In genomic region chr2:51810197-51810596, GRCh38 we compare ENCODE assay signal across 34 cellular contexts.
"Had no signal": no experiment of that assay in that cellular context is flagged by ENCODE, and none has a peak within 500 bp of the region (broad histone marks: within the 10 kb centered on the region; RNA-seq: fewer than 3 reads in every experiment).

No MANE protein-coding gene starts in this region.

- H3K27me3 Mint-ChIP-seq: activated CD4-positive, alpha-beta memory T cell treated with anti-CD3 and anti-CD28 coated beads, Interleukin-2, amount 10 ng/mL, durations not matched to agents 7 days and 5 days; activated CD4-positive, alpha-beta T cell treated with anti-CD3 and anti-CD28 coated beads for 36 hours; activated CD4-positive, alpha-beta T cell treated with anti-CD3 and anti-CD28 coated beads, Interleukin-2, amount 10 ng/mL, durations not matched to agents 7 days and 5 days; activated CD8-positive, alpha-beta memory T cell treated with anti-CD3 and anti-CD28 coated beads, Interleukin-2, amount 10 ng/mL, durations not matched to agents 7 days and 5 days; activated naive CD4-positive, alpha-beta T cell treated with anti-CD3 and anti-CD28 coated beads, Interleukin-2, amount 10 ng/mL, durations not matched to agents 7 days and 5 days; activated naive CD8-positive, alpha-beta T cell treated with anti-CD3 and anti-CD28 coated beads for 36 hours; activated T-cell treated with anti-CD3 and anti-CD28 coated beads, Interleukin-2, amount 50 U/mL, for 24 hours had no signal

- H3K4me3 Mint-ChIP-seq: activated CD4-positive, alpha-beta memory T cell treated with anti-CD3 and anti-CD28 coated beads, Interleukin-2, amount 10 ng/mL, durations not matched to agents 7 days and 5 days; activated CD4-positive, alpha-beta T cell treated with anti-CD3 and anti-CD28 coated beads for 36 hours; activated CD4-positive, alpha-beta T cell treated with anti-CD3 and anti-CD28 coated beads, Interleukin-2, amount 10 ng/mL, durations not matched to agents 7 days and 5 days; activated CD8-positive, alpha-beta memory T cell treated with anti-CD3 and anti-CD28 coated beads, Interleukin-2, amount 10 ng/mL, durations not matched to agents 7 days and 5 days; activated CD8-positive, alpha-beta T cell treated with anti-CD3 and anti-CD28 coated beads, Interleukin-2, amount 10 ng/mL, durations not matched to agents 7 days and 5 days; activated naive CD4-positive, alpha-beta T cell treated with anti-CD3 and anti-CD28 coated beads, Interleukin-2, amount 10 ng/mL, durations not matched to agents 7 days and 5 days; activated naive CD8-positive, alpha-beta T cell treated with anti-CD3 and anti-CD28 coated beads for 36 hours; activated T-cell treated with anti-CD3 and anti-CD28 coated beads, Interleukin-2, amount 50 U/mL, for 24 hours; T-helper 1 cell treated with Interleukin-12 subunit alpha and Interleukin-12 subunit beta and Interleukin-4 antibody, amounts not matched to agents 30 μg/mL and 1 μg/mL, for 36 hours; T-helper 2 cell treated with Interferon-gamma antibody and Interleukin-4, amounts not matched to agents 5 μg/mL and 100 μg/mL, for 36 hours had no signal

- H3K27ac ChIP-seq: adrenal gland, body of pancreas, brain microvascular endothelial cell, breast epithelium, VCaP had no signal

- H3K4me3 ChIP-seq: adrenal gland, body of pancreas, breast epithelium had no signal

- H3K4me1 Mint-ChIP-seq: activated CD4-positive, alpha-beta memory T cell treated with anti-CD3 and anti-CD28 coated beads, Interleukin-2, amount 10 ng/mL, durations not matched to agents 7 days and 5 days; activated CD4-positive, alpha-beta T cell treated with anti-CD3 and anti-CD28 coated beads for 36 hours; activated CD4-positive, alpha-beta T cell treated with anti-CD3 and anti-CD28 coated beads, Interleukin-2, amount 10 ng/mL, durations not matched to agents 7 days and 5 days; activated CD8-positive, alpha-beta memory T cell treated with anti-CD3 and anti-CD28 coated beads, Interleukin-2, amount 10 ng/mL, durations not matched to agents 7 days and 5 days; activated naive CD4-positive, alpha-beta T cell treated with anti-CD3 and anti-CD28 coated beads, Interleukin-2, amount 10 ng/mL, durations not matched to agents 7 days and 5 days; activated naive CD8-positive, alpha-beta T cell treated with anti-CD3 and anti-CD28 coated beads for 36 hours had no signal

- H3K27ac Mint-ChIP-seq: activated CD4-positive, alpha-beta memory T cell treated with anti-CD3 and anti-CD28 coated beads, Interleukin-2, amount 10 ng/mL, durations not matched to agents 7 days and 5 days; activated CD4-positive, alpha-beta T cell treated with anti-CD3 and anti-CD28 coated beads for 36 hours; activated CD4-positive, alpha-beta T cell treated with anti-CD3 and anti-CD28 coated beads, Interleukin-2, amount 10 ng/mL, durations not matched to agents 7 days and 5 days; activated CD8-positive, alpha-beta memory T cell treated with anti-CD3 and anti-CD28 coated beads, Interleukin-2, amount 10 ng/mL, durations not matched to agents 7 days and 5 days; activated CD8-positive, alpha-beta T cell treated with anti-CD3 and anti-CD28 coated beads, Interleukin-2, amount 10 ng/mL, durations not matched to agents 7 days and 5 days; activated naive CD4-positive, alpha-beta T cell treated with anti-CD3 and anti-CD28 coated beads, Interleukin-2, amount 10 ng/mL, durations not matched to agents 7 days and 5 days; activated naive CD4-positive, alpha-beta T cell treated with anti-CD3 and anti-CD28 coated beads, Interleukin-2, amount 50 U/mL, for 72 hours; activated naive CD8-positive, alpha-beta T cell treated with anti-CD3 and anti-CD28 coated beads for 36 hours; activated T-cell treated with anti-CD3 and anti-CD28 coated beads, Interleukin-2, amount 50 U/mL, for 24 hours; activated T-helper 2 cell treated with anti-CD3 and anti-CD28 coated beads, Interferon-gamma antibody, Interleukin-2, Interleukin-4, amounts not matched to agents 10 μg/mL and 5 μg/mL and 100 μg/mL, durations not matched to agents 14 hours and 24 hours and 36 hours; T-helper 1 cell treated with Interleukin-12 subunit alpha and Interleukin-12 subunit beta and Interleukin-4 antibody, amounts not matched to agents 30 μg/mL and 1 μg/mL, for 36 hours; T-helper 2 cell treated with Interferon-gamma antibody and Interleukin-4, amounts not matched to agents 5 μg/mL and 100 μg/mL, for 36 hours had no signal

- ATAC-seq: activated CD4-positive, alpha-beta T cell treated with anti-CD3 and anti-CD28 coated beads for 36 hours; activated CD4-positive, CD25-positive, alpha-beta regulatory T cell treated with anti-CD3 and anti-CD28 coated beads, Interleukin-2, amount 50 U/mL, for 24 hours; activated CD8-positive, alpha-beta memory T cell treated with anti-CD3 and anti-CD28 coated beads, Interleukin-2, amount 10 ng/mL, durations not matched to agents 7 days and 5 days; activated CD8-positive, alpha-beta T cell treated with anti-CD3 and anti-CD28 coated beads, Interleukin-2, amount 10 ng/mL, durations not matched to agents 7 days and 5 days; activated naive CD4-positive, alpha-beta T cell treated with anti-CD3 and anti-CD28 coated beads, Interleukin-2, amount 50 U/mL, for 72 hours; body of pancreas had no signal

- H3K36me3 ChIP-seq: adrenal gland, brain microvascular endothelial cell, breast epithelium had no signal

- H3K36me3 Mint-ChIP-seq: activated CD8-positive, alpha-beta memory T cell treated with anti-CD3 and anti-CD28 coated beads, Interleukin-2, amount 10 ng/mL, durations not matched to agents 7 days and 5 days; activated naive CD4-positive, alpha-beta T cell treated with anti-CD3 and anti-CD28 coated beads, Interleukin-2, amount 10 ng/mL, durations not matched to agents 7 days and 5 days; activated naive CD4-positive, alpha-beta T cell treated with anti-CD3 and anti-CD28 coated beads, Interleukin-2, amount 50 U/mL, for 72 hours; activated naive CD8-positive, alpha-beta T cell treated with anti-CD3 and anti-CD28 coated beads for 36 hours had no signal

- DNase-seq: activated CD4-positive, alpha-beta memory T cell treated with anti-CD3 and anti-CD28 coated beads, Interleukin-2, amount 10 ng/mL, durations not matched to agents 7 days and 5 days; activated CD4-positive, alpha-beta T cell treated with anti-CD3 and anti-CD28 coated beads for 1 hour; activated CD4-positive, alpha-beta T cell treated with anti-CD3 and anti-CD28 coated beads for 36 hours; activated CD4-positive, alpha-beta T cell treated with anti-CD3 and anti-CD28 coated beads for 48 hours; activated CD4-positive, alpha-beta T cell treated with anti-CD3 and anti-CD28 coated beads, Interleukin-2, amount 10 ng/mL, durations not matched to agents 7 days and 5 days; activated CD4-positive, alpha-beta T cell treated with anti-CD3 and anti-CD28 coated beads, Interleukin-2, amount 50 U/mL, for 48 hours; activated CD4-positive, CD25-positive, alpha-beta regulatory T cell; activated CD8-positive, alpha-beta memory T cell treated with anti-CD3 and anti-CD28 coated beads for 24 hours; activated CD8-positive, alpha-beta memory T cell treated with anti-CD3 and anti-CD28 coated beads, Interleukin-2, amount 10 ng/mL, durations not matched to agents 7 days and 5 days; activated CD8-positive, alpha-beta memory T cell treated with anti-CD3 and anti-CD28 coated beads, Interleukin-2, amount 50 U/mL, for 48 hours; activated CD8-positive, alpha-beta T cell treated with anti-CD3 and anti-CD28 coated beads, Interleukin-2, amount 10 ng/mL, durations not matched to agents 7 days and 5 days; activated effector memory CD4-positive, alpha-beta T cell treated with Interleukin-2 at 50 U/mL for 16 hours; activated gamma-delta T cell; activated naive CD4-positive, alpha-beta T cell treated with anti-CD3 and anti-CD28 coated beads, Interleukin-2, amount 10 ng/mL, durations not matched to agents 7 days and 5 days; activated naive CD4-positive, alpha-beta T cell treated with Interleukin-2 at 50 U/mL for 16 hours; activated naive CD8-positive, alpha-beta T cell treated with anti-CD3 and anti-CD28 coated beads for 36 hours; activated T-cell treated with anti-CD3 and anti-CD28 coated beads, Interleukin-2, amount 50 U/mL, for 24 hours; activated T-cell treated with anti-CD3 and anti-CD28 coated beads, Interleukin-2, amount 50 U/mL, for 48 hours; adrenal gland; amniotic stem cell; aorta; body of pancreas; brain microvascular endothelial cell; central memory CD4-positive, alpha-beta T cell; T-helper 1 cell; T-helper 2 cell; T-helper 9 cell had no signal

- H3K4me1 ChIP-seq: adrenal gland, body of pancreas, breast epithelium had no signal

- H3K9me3 ChIP-seq: body of pancreas, breast epithelium had no signal

- H3K27me3 ChIP-seq: adrenal gland, body of pancreas, brain microvascular endothelial cell, breast epithelium had no signal
